ENCODE assay signal across 12 cellular contexts in the genomic region with DNA sequence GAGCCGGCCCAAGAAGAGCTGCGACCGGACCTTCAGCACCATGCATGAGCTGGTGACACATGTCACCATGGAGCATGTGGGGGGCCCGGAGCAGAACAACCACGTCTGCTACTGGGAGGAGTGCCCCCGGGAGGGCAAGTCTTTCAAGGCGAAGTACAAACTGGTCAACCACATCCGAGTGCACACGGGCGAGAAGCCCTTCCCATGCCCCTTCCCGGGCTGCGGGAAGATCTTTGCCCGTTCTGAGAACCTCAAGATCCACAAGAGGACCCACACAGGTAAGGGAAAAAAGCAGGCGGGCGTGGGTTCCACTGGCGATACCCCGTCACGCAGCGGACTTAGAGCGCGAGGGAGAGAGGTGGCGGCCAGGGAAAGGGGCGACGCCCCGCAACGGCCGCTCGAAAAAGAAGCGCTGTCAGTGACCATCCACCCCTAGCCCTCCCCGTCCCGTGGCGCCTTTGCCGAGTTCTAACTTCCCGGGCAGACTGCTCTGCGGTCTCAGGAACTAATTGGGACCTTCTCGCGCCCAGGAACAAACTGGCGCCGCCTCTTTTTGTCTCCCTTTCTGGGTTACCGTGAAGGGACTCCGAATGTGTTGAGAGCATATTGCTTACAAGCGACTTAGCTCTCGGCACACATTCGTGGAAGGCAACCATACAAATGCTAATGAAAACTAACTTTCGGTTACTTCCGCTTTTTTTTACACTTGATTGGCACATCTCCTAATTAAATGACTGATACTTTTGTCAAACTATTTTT. TPM values are rescaled to one million over a fixed set of nuclear protein-coding genes. Genes with fewer than 3 reads are reported as not detected.
DNase-seq lines count a peak whose midpoint lies in the region; ATAC-seq and TF ChIP-seq lines count a peak whose summit lies in the region.
"Had no signal": no experiment of that assay in that cellular context is flagged by ENCODE, and none has a peak within 500 bp of the region (broad histone marks: within the 10 kb centered on the region; RNA-seq: fewer than 3 reads in every experiment).

No MANE protein-coding gene starts in this region.

- H3K9me3 ChIP-seq in ES-I3 (ENCODE audit: control insufficient read depth, insufficient read depth, low read length), result no peaks in the 10 kb centered on the region; the same call in 1 of the 2 replicates
- no peaks in the 10 kb centered on the region for H3K9me3 ChIP-seq in HUES64 (ENCODE audit: insufficient read depth, low read depth, low read length)
- H3K9me3 ChIP-seq: SK-N-SH had no signal

- no peak for TF ChIP-seq CTCF in chondrocyte (IDR thresholded peaks at IDR 0.05)
- no peak for TF ChIP-seq CTCF in nephron (IDR thresholded peaks at IDR 0.05; ENCODE audit: unreplicated experiment in 3 of 3)

- H3K27ac ChIP-seq in HUES64 (ENCODE audit: low read depth, low read length), result peak overlapping the region; percentile 92; the same call in 1 of the 2 replicates

- peak overlapping the region; percentile 52 for H3K9ac ChIP-seq in ES-I3 (ENCODE audit: low read depth, low read length)
- H3K9ac ChIP-seq in HUES64 (ENCODE audit: low read depth, low read length), result peak overlapping the region; percentile 73
- H3K9ac ChIP-seq: SK-N-SH had no signal

- intact Hi-C loops in posterior vena cava (cut with DNase I), result no loop called here

- H3K4me3 ChIP-seq in HUES64 (ENCODE audit: low read length), result peak overlapping the region; percentile 84

- WGBS in HUES64, result under 1% methylated on average over 46 of the region's 46 CpGs

- H3K4me1 Mint-ChIP-seq in chondrocyte (ENCODE audit: low read depth), result peaks cover 7% of the 10 kb centered on the region
- peaks cover 9% of the 10 kb centered on the region for H3K4me1 Mint-ChIP-seq in nephron

- H3K36me3 ChIP-seq in ES-I3 (ENCODE audit: insufficient read depth, low read length), result peaks cover 14% of the 10 kb centered on the region
- peaks cover 37% of the 10 kb centered on the region for H3K36me3 ChIP-seq in HUES64 (ENCODE audit: insufficient read depth, low read length)

- H3K27ac Mint-ChIP-seq in chondrocyte (ENCODE audit: unreplicated experiment) (no peak overlapping the region), nephron (peak overlapping the region in 2 of 3 experiments; percentile 62 to 64)

- no peak for ATAC-seq in GM18502 (IDR thresholded peaks at IDR 0.05; ENCODE audit: poor library complexity, unreplicated experiment)

- DNase-seq in chondrocyte (ENCODE audit: low spot score) (no peak), NCI-H1048 (lab: John Stamatoyannopoulos, UW) (no peak), posterior vena cava (ENCODE audit: low spot score) (no peak), nucleus accumbens (lab: John Stamatoyannopoulos, UW) (no peak)
- DNase-seq: NCI-H226, SK-N-SH had no signal

- H3K4me3 Mint-ChIP-seq in chondrocyte (ENCODE audit: unreplicated experiment) (peak overlapping the region; percentile 38), nephron (peak overlapping the region; percentile 80 to 89 (median 88))

- H3K27me3 Mint-ChIP-seq in chondrocyte (ENCODE audit: low read depth), result peaks cover 50% of the 10 kb centered on the region
- peaks cover 98% of the 10 kb centered on the region for H3K27me3 Mint-ChIP-seq in nephron (ENCODE audit: low read depth)

- H3K27me3 ChIP-seq in HUES64 (ENCODE audit: insufficient read depth, low read length), result peaks cover 30% of the 10 kb centered on the region; the same call in 1 of the 2 replicates

- peaks cover 4% of the 10 kb centered on the region for H3K36me3 Mint-ChIP-seq in chondrocyte (ENCODE audit: low read depth)
- no peaks in the 10 kb centered on the region for H3K36me3 Mint-ChIP-seq in nephron (ENCODE audit: low read depth)
- H3K36me3 Mint-ChIP-seq: IgD-negative memory B cell had no signal

- H3K9me3 Mint-ChIP-seq in chondrocyte (ENCODE audit: low read depth) (peaks cover 9% of the 10 kb centered on the region), nephron (peaks cover 13% of the 10 kb centered on the region)

- H3K4me1 ChIP-seq in ES-I3 (ENCODE audit: insufficient read depth, low read length) (no peaks in the 10 kb centered on the region), HUES64 (ENCODE audit: insufficient read depth, low read length) (peaks cover 23% of the 10 kb centered on the region)

RNA-seq across cellular contexts. Expression of gene ZIC3, which starts 1.7 kb away (rescaled TPM):
- 56.5 TPM for polyA plus RNA-seq in HUES64 (2013, experiment 1 of 2)
- 56.5 TPM for polyA plus RNA-seq in HUES64 (2013, experiment 2 of 2)
- total RNA-seq in chondrocyte (not detected in 3 replicates), posterior vena cava (not detected)
- total RNA-seq: mononuclear cell had no signal
- polyA plus RNA-seq: IgD-negative memory B cell, SK-N-SH had no signal
